18 cellular contexts compared by ENCODE assay signal in the genomic region with DNA sequence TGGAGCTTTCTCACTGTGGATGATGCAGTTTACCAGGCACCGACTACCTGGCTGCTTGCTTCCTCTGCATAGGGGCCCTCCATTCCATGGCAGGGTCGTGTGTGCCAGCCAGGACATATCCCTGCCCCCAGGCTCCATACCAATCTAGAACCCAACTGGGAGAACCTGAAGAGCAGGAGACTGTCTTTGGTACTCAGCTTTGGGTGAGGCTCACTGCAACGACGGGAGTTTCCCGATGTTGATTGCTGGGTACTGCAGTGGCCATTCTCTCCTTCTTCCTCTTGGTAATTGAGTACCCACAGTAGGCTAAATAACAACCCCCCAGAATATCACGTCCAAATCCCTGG.
DNase-seq lines count a peak whose midpoint lies in the region; ATAC-seq and TF ChIP-seq lines count a peak whose summit lies in the region.
"Had no signal": no experiment of that assay in that cellular context is flagged by ENCODE, and none has a peak within 500 bp of the region (broad histone marks: within the 10 kb centered on the region; RNA-seq: fewer than 3 reads in every experiment).

No MANE protein-coding gene starts in this region.

- H3K36me3 ChIP-seq in BLaER1 = no peaks in the 10 kb centered on the region
- no peaks in the 10 kb centered on the region for H3K36me3 ChIP-seq in Karpas-422 (ENCODE audit: insufficient read depth, low read length)
- no peaks in the 10 kb centered on the region for H3K36me3 ChIP-seq in osteoblast (ENCODE audit: insufficient read depth, low read length)

- CTCF ChIA-PET in activated naive CD4-positive, alpha-beta T cell treated with anti-CD3 and anti-CD28 coated beads, Interleukin-2, amount 10 ng/mL, durations not matched to agents 7 days and 5 days (lab: Charles Lee) = no interaction called here

- TF ChIP-seq CTCF in osteoblast (IDR thresholded peaks at IDR 0.05; ENCODE audit: extremely low read depth, low read depth, low read length) = no peak

- DNase-seq in Karpas-422 = no peak
- DNase-seq in osteoblast (ENCODE audit: insufficient read length, low spot score, missing footprints) = no peak
- DNase-seq in natural killer cell treated with Interleukin-12 subunit alpha and Interleukin-12 subunit beta and Interleukin-15 and Interleukin-18, amount 100 ng/mL, for 72 hours (ENCODE audit: low spot score) = no peak
- DNase-seq in NCI-H1105 treated with DMSO at 0.1 percent for 48 hours (lab: John Stamatoyannopoulos, UW) = no peak
- DNase-seq in activated naive CD4-positive, alpha-beta T cell treated with anti-CD3 and anti-CD28 coated beads, Interleukin-2, amount 10 ng/mL, durations not matched to agents 7 days and 5 days = no peak
- no peak for DNase-seq in SHP77 (lab: John Stamatoyannopoulos, UW)
- DNase-seq: 8988T, NCI-H1092 treated with DMSO at 0.1 percent for 48 hours, NCI-H2081, NCI-H2171, NCI-H345, NCI-H524 treated with DMSO at 0.1 percent for 48 hours, NCI-H82, OCI-M1 had no signal

- H3K4me3 ChIP-seq in BLaER1 (no peak overlapping the region), Karpas-422 (ENCODE audit: low read length) (no peak overlapping the region), osteoblast (ENCODE audit: insufficient read depth, low read length) (no peak overlapping the region)

- peaks cover 20% of the 10 kb centered on the region for H3K4me1 ChIP-seq in BLaER1
- peaks cover 14% of the 10 kb centered on the region for H3K4me1 ChIP-seq in Karpas-422 (ENCODE audit: low read length)
- peaks cover 10% of the 10 kb centered on the region for H3K4me1 ChIP-seq in osteoblast (ENCODE audit: insufficient read depth, low read length)

- H3K9me2 ChIP-seq in Karpas-422 (replicated peaks; ENCODE audit: insufficient read depth, low read length) = no peaks in the 10 kb centered on the region

- no peak overlapping the region for H3K4me3 Mint-ChIP-seq in natural killer cell treated with Interleukin-12 subunit alpha and Interleukin-12 subunit beta and Interleukin-15 and Interleukin-18, amount 100 ng/mL, for 72 hours
- H3K4me3 Mint-ChIP-seq in activated naive CD4-positive, alpha-beta T cell treated with anti-CD3 and anti-CD28 coated beads, Interleukin-2, amount 10 ng/mL, durations not matched to agents 7 days and 5 days = no peak overlapping the region

- H3K27ac ChIP-seq in BLaER1 (peak overlapping the region; percentile 54), Karpas-422 (ENCODE audit: low read length) (no peak overlapping the region), osteoblast (ENCODE audit: low read depth, low read length) (no peak overlapping the region)

- no peaks in the 10 kb centered on the region for H3K36me3 Mint-ChIP-seq in natural killer cell treated with Interleukin-12 subunit alpha and Interleukin-12 subunit beta and Interleukin-15 and Interleukin-18, amount 100 ng/mL, for 72 hours
- H3K36me3 Mint-ChIP-seq in activated naive CD4-positive, alpha-beta T cell treated with anti-CD3 and anti-CD28 coated beads, Interleukin-2, amount 10 ng/mL, durations not matched to agents 7 days and 5 days = no peaks in the 10 kb centered on the region

- peak; percentile 79 for ATAC-seq in esophagus mucosa
- no peak for ATAC-seq in natural killer cell treated with Interleukin-12 subunit alpha and Interleukin-12 subunit beta and Interleukin-15 and Interleukin-18, amount 100 ng/mL, for 72 hours
- ATAC-seq: HepG2, Right ventricle myocardium inferior had no signal

- H3K27ac Mint-ChIP-seq in natural killer cell treated with Interleukin-12 subunit alpha and Interleukin-12 subunit beta and Interleukin-15 and Interleukin-18, amount 100 ng/mL, for 72 hours = no peak overlapping the region
- H3K27ac Mint-ChIP-seq in activated naive CD4-positive, alpha-beta T cell treated with anti-CD3 and anti-CD28 coated beads, Interleukin-2, amount 10 ng/mL, durations not matched to agents 7 days and 5 days = no peak overlapping the region

- H3K4me2 ChIP-seq in BLaER1 (peak overlapping the region; percentile 76), Karpas-422 (ENCODE audit: low read depth, low read length, poor library complexity, severe bottlenecking) (no peak overlapping the region), osteoblast (ENCODE audit: insufficient read depth, low read length) (no peak overlapping the region)

- H2AFZ ChIP-seq in Karpas-422 (ENCODE audit: low read length) (0 out of 2 replicates have a peak overlapping the region, but pooled peaks have one; percentile 1), osteoblast (ENCODE audit: low read length) (peak overlapping the region; percentile 7)

- no peaks in the 10 kb centered on the region for H3K27me3 ChIP-seq in BLaER1
- no peaks in the 10 kb centered on the region for H3K27me3 ChIP-seq in Karpas-422 (ENCODE audit: low read length)
- no peaks in the 10 kb centered on the region for H3K27me3 ChIP-seq in osteoblast (ENCODE audit: insufficient read depth, low read length)

- peaks cover 0 to 2% of the 10 kb centered on the region in 2 donors for H3K4me1 Mint-ChIP-seq in natural killer cell treated with Interleukin-12 subunit alpha and Interleukin-12 subunit beta and Interleukin-15 and Interleukin-18, amount 100 ng/mL, for 72 hours (ENCODE audit: low read depth in 2 of 2)
- H3K4me1 Mint-ChIP-seq in activated naive CD4-positive, alpha-beta T cell treated with anti-CD3 and anti-CD28 coated beads, Interleukin-2, amount 10 ng/mL, durations not matched to agents 7 days and 5 days = no peaks in the 10 kb centered on the region

- H3K27me3 Mint-ChIP-seq in natural killer cell treated with Interleukin-12 subunit alpha and Interleukin-12 subunit beta and Interleukin-15 and Interleukin-18, amount 100 ng/mL, for 72 hours = peaks cover 0 to 3% of the 10 kb centered on the region in 2 donors
- H3K27me3 Mint-ChIP-seq in activated naive CD4-positive, alpha-beta T cell treated with anti-CD3 and anti-CD28 coated beads, Interleukin-2, amount 10 ng/mL, durations not matched to agents 7 days and 5 days = peaks cover 10% of the 10 kb centered on the region

- H3K9me3 Mint-ChIP-seq in natural killer cell treated with Interleukin-12 subunit alpha and Interleukin-12 subunit beta and Interleukin-15 and Interleukin-18, amount 100 ng/mL, for 72 hours = no peaks in the 10 kb centered on the region
- H3K9me3 Mint-ChIP-seq in activated naive CD4-positive, alpha-beta T cell treated with anti-CD3 and anti-CD28 coated beads, Interleukin-2, amount 10 ng/mL, durations not matched to agents 7 days and 5 days = no peaks in the 10 kb centered on the region

- no peak overlapping the region for H3K9ac ChIP-seq in BLaER1
- H3K9ac ChIP-seq in Karpas-422 (ENCODE audit: low read length) = no peak overlapping the region

- no peaks in the 10 kb centered on the region for H3K79me2 ChIP-seq in Karpas-422 (ENCODE audit: low read length)
- no peaks in the 10 kb centered on the region for H3K79me2 ChIP-seq in osteoblast (ENCODE audit: insufficient read depth, low read length)

- no peaks in the 10 kb centered on the region for H4K20me1 ChIP-seq in BLaER1
- H4K20me1 ChIP-seq in Karpas-422 (ENCODE audit: insufficient read depth, low read depth, low read length) = no peaks in the 10 kb centered on the region
- no peaks in the 10 kb centered on the region for H4K20me1 ChIP-seq in osteoblast (ENCODE audit: insufficient read depth, low read length)

- no peaks in the 10 kb centered on the region for H3K9me3 ChIP-seq in BLaER1
- no peaks in the 10 kb centered on the region for H3K9me3 ChIP-seq in Karpas-422 (ENCODE audit: low read length)
- no peaks in the 10 kb centered on the region for H3K9me3 ChIP-seq in osteoblast (ENCODE audit: low read depth, low read length)
